Comparison of ENCODE assay signal across 8 cellular contexts in genomic region chr7:18086165-18087030, GRCh38. TPM values are rescaled to one million over a fixed set of nuclear protein-coding genes. Genes with fewer than 3 reads are reported as not detected.
DNase-seq lines count a peak whose midpoint lies in the region; ATAC-seq and TF ChIP-seq lines count a peak whose summit lies in the region.

No MANE protein-coding gene starts in this region.

- POLR2A ChIA-PET in naive thymus-derived CD8-positive, alpha-beta T cell (lab: Charles Lee) = no interaction called here

- H3K4me1 Mint-ChIP-seq in naive thymus-derived CD8-positive, alpha-beta T cell = peaks cover 0 to 8% (median 6%) of the 10 kb centered on the region in 4 donors

- TF ChIP-seq CTCF in fibroblast of mammary gland (conservative IDR thresholded peaks at IDR 0.05; ENCODE audit: control insufficient read depth, insufficient read depth, low read depth, low read length) = no peak

- H3K4me3 ChIP-seq in fibroblast of mammary gland (ENCODE audit: control insufficient read depth, low read depth, low read length) = peak overlapping the region; percentile 52

- peak overlapping the region in 9 of 10 donors; percentile 28 to 74 (median 62) for H3K4me3 Mint-ChIP-seq in naive thymus-derived CD8-positive, alpha-beta T cell

- ATAC-seq in HG02759 (IDR thresholded peaks at IDR 0.05; ENCODE audit: unreplicated experiment) (peak; percentile 54), HG03135 (IDR thresholded peaks at IDR 0.05; ENCODE audit: unreplicated experiment) (no peak), HG03108 (IDR thresholded peaks at IDR 0.05; ENCODE audit: unreplicated experiment) (no peak)
- no peak for ATAC-seq in naive thymus-derived CD8-positive, alpha-beta T cell

- peaks cover 13 to 42% (median 34%) of the 10 kb centered on the region in 5 donors for H3K27me3 Mint-ChIP-seq in naive thymus-derived CD8-positive, alpha-beta T cell

- DNase-seq in DMS79 (lab: John Stamatoyannopoulos, UW) (peak; percentile 42), T1000 (lab: John Stamatoyannopoulos, UW) (peak; percentile 10), fibroblast of mammary gland (ENCODE audit: low read depth) (no peak), SW 1271 (lab: John Stamatoyannopoulos, UW) (no peak)
- peak in 1 of 10 donors; percentile 0 for DNase-seq in naive thymus-derived CD8-positive, alpha-beta T cell

- H3K36me3 Mint-ChIP-seq in naive thymus-derived CD8-positive, alpha-beta T cell = peaks cover 0 to 14% (median 1%) of the 10 kb centered on the region in 3 donors

- H3K9me3 Mint-ChIP-seq in naive thymus-derived CD8-positive, alpha-beta T cell = peaks cover 7 to 19% (median 11%) of the 10 kb centered on the region in 9 donors

- no peak overlapping the region for H3K27ac Mint-ChIP-seq in naive thymus-derived CD8-positive, alpha-beta T cell

RNA-seq across cellular contexts. Expression of gene PRPS1L1, which starts 58.8 kb away (rescaled TPM):
- total RNA-seq in naive thymus-derived CD8-positive, alpha-beta T cell = not detected
- not detected for polyA plus RNA-seq in naive thymus-derived CD8-positive, alpha-beta T cell

Comparison
In these comparisons a context has a peak if more than half of its experiments do, and no peak if none do; other contexts are left out.
1. DNase-seq: peak in DMS79 (single experiment) and T1000 (single experiment); none in fibroblast of mammary gland (single experiment) and SW 1271 (0 of 2).